ENCODE assay signal across 16 cellular contexts in genomic region chr5:43233946-43234345, GRCh38. TPM values are rescaled to one million over a fixed set of nuclear protein-coding genes. Genes with fewer than 3 reads are reported as not detected.
DNase-seq lines count a peak whose midpoint lies in the region; ATAC-seq and TF ChIP-seq lines count a peak whose summit lies in the region.
"Had no signal": no experiment of that assay in that cellular context is flagged by ENCODE, and none has a peak within 500 bp of the region (broad histone marks: within the 10 kb centered on the region; RNA-seq: fewer than 3 reads in every experiment).

No MANE protein-coding gene starts in this region.

- H3K27me3 Mint-ChIP-seq in stimulated activated naive B cell treated with anti-CD40 and anti-IgM and Interleukin-4, amounts not matched to agents 10 μg/mL and 1 μg/mL and 100 μg/mL, for 72 hours, result peaks cover 4 to 10% of the 10 kb centered on the region in 2 donors

- no peak overlapping the region for H3K27ac ChIP-seq in foreskin keratinocyte
- H3K27ac ChIP-seq: uterus had no signal

- no peaks in the 10 kb centered on the region for H3K4me1 ChIP-seq in foreskin keratinocyte
- H3K4me1 ChIP-seq: uterus had no signal

- no peaks in the 10 kb centered on the region for H3K9me3 Mint-ChIP-seq in stimulated activated naive B cell treated with anti-CD40 and anti-IgM and Interleukin-4, amounts not matched to agents 10 μg/mL and 1 μg/mL and 100 μg/mL, for 72 hours

- TF ChIP-seq CTCF in foreskin keratinocyte (conservative IDR thresholded peaks at IDR 0.05), result no peak

- H3K4me3 Mint-ChIP-seq in stimulated activated naive B cell treated with anti-CD40 and anti-IgM and Interleukin-4, amounts not matched to agents 10 μg/mL and 1 μg/mL and 100 μg/mL, for 72 hours, result no peak overlapping the region

- no peaks in the 10 kb centered on the region for H3K27me3 ChIP-seq in foreskin keratinocyte
- H3K27me3 ChIP-seq: uterus had no signal

- no peak overlapping the region for H3K27ac Mint-ChIP-seq in stimulated activated naive B cell treated with anti-CD40 and anti-IgM and Interleukin-4, amounts not matched to agents 10 μg/mL and 1 μg/mL and 100 μg/mL, for 72 hours

- DNase-seq in DMS53 treated with DMSO at 0.1 percent for 48 hours (lab: John Stamatoyannopoulos, UW; ENCODE audit: unreplicated experiment) (peak; percentile 3), foreskin keratinocyte (no peak), putamen (ENCODE audit: low spot score) (no peak), left lobe of liver (ENCODE audit: low spot score) (no peak)
- no peak for DNase-seq in stimulated activated naive B cell treated with anti-CD40 and anti-IgM and Interleukin-4, amounts not matched to agents 10 μg/mL and 1 μg/mL and 100 μg/mL, for 72 hours
- DNase-seq: activated CD4-positive, alpha-beta T cell treated with anti-CD3 and anti-CD28 coated beads for 1 hour; central memory CD4-positive, alpha-beta T cell; erythroblast; IMR-90; mammary epithelial cell; NCI-H1930; SK-N-SH; uterus had no signal

- ATAC-seq in GM18870 (IDR thresholded peaks at IDR 0.05; ENCODE audit: unreplicated experiment) (peak; percentile 74), HG02571 (IDR thresholded peaks at IDR 0.05; ENCODE audit: unreplicated experiment) (peak; percentile 62), HG03354 (IDR thresholded peaks at IDR 0.05; ENCODE audit: poor library complexity, severe bottlenecking, unreplicated experiment) (peak; percentile 83), foreskin keratinocyte (no peak), left lobe of liver (no peak)
- no peak for ATAC-seq in stimulated activated naive B cell treated with anti-CD40 and anti-IgM and Interleukin-4, amounts not matched to agents 10 μg/mL and 1 μg/mL and 100 μg/mL, for 72 hours (replicated peaks)

- no peaks in the 10 kb centered on the region for H3K36me3 Mint-ChIP-seq in stimulated activated naive B cell treated with anti-CD40 and anti-IgM and Interleukin-4, amounts not matched to agents 10 μg/mL and 1 μg/mL and 100 μg/mL, for 72 hours

- H3K4me1 Mint-ChIP-seq in stimulated activated naive B cell treated with anti-CD40 and anti-IgM and Interleukin-4, amounts not matched to agents 10 μg/mL and 1 μg/mL and 100 μg/mL, for 72 hours, result peaks cover 1 to 5% of the 10 kb centered on the region in 2 donors

RNA-seq across cellular contexts. Expression of gene NIM1K, which starts 41.9 kb away (rescaled TPM):
- total RNA-seq in foreskin keratinocyte (0.07 and 0.14 TPM in 2 replicates), left lobe of liver (0.50 TPM)
- polyA plus RNA-seq in foreskin keratinocyte, result 0.04 TPM in 1 of 2 replicates, not detected in the other

Comparison
In these comparisons a context has a peak if more than half of its experiments do, and no peak if none do; other contexts are left out.
1. ATAC-seq: peak in GM18870 (single experiment), HG02571 (single experiment) and HG03354 (single experiment); none in stimulated activated naive B cell treated with anti-CD40 and anti-IgM and Interleukin-4, amounts not matched to agents 10 μg/mL and 1 μg/mL and 100 μg/mL, for 72 hours (0 of 2), foreskin keratinocyte (single experiment) and left lobe of liver (single experiment).